1 cellular context compared by ENCODE assay signal in genomic region chr19:46715620-46716012, GRCh38.
A peak's percentile ranks its signal among the peaks of the same experiment; 100 is the strongest.
TF ChIP-seq lines count a peak whose summit lies in the region.

No MANE protein-coding gene starts in this region.

TF ChIP-seq in GM12878, 131 proteins besides CTCF, POLR2A, EP300 and RAD21:
- TF ChIP-seq IKZF1 (conservative IDR thresholded peaks at IDR 0.05) (0 out of 2 replicates have a peak, but pooled peaks have one; percentile 5), NRF1 (conservative IDR thresholded peaks at IDR 0.05; ENCODE audit: low read depth, low read length) (no peak)
